31 cellular contexts compared by ENCODE assay signal in genomic region chr2:176166260-176166659, GRCh38. TPM values are rescaled to one million over a fixed set of nuclear protein-coding genes. Genes with fewer than 3 reads are reported as not detected.
"Had no signal": no experiment of that assay in that cellular context is flagged by ENCODE, and none has a peak within 500 bp of the region (broad histone marks: within the 10 kb centered on the region; RNA-seq: fewer than 3 reads in every experiment).

No MANE protein-coding gene starts in this region.

- H3K9me3 Mint-ChIP-seq: activated CD4-positive, alpha-beta memory T cell treated with anti-CD3 and anti-CD28 coated beads, Interleukin-2, amount 10 ng/mL, durations not matched to agents 7 days and 5 days; WTC11 had no signal

- H3K4me1 Mint-ChIP-seq: activated T-helper 17 cell treated with anti-CD3 and anti-CD28 coated beads, Interleukin-2, amount 50 U/mL, for 72 hours had no signal

- H3K36me3 ChIP-seq: esophagus muscularis mucosa had no signal

- H3K9me3 ChIP-seq: body of pancreas had no signal

- H3K4me3 ChIP-seq: body of pancreas, esophagus muscularis mucosa had no signal

- H3K4me3 Mint-ChIP-seq: activated CD4-positive, alpha-beta memory T cell treated with anti-CD3 and anti-CD28 coated beads, Interleukin-2, amount 10 ng/mL, durations not matched to agents 7 days and 5 days; activated CD4-positive, alpha-beta T cell treated with anti-CD3 and anti-CD28 coated beads, Interleukin-2, amount 10 ng/mL, durations not matched to agents 7 days and 5 days; activated naive CD8-positive, alpha-beta T cell; activated T-cell treated with anti-CD3 and anti-CD28 coated beads, Interleukin-2, amount 50 U/mL, for 4 hours; activated T-helper 17 cell treated with anti-CD3 and anti-CD28 coated beads, Interleukin-2, amount 50 U/mL, for 72 hours; effector memory CD8-positive, alpha-beta T cell; WTC11 had no signal

- DNase-seq: activated CD4-positive, alpha-beta memory T cell treated with anti-CD3 and anti-CD28 coated beads, Interleukin-2, amount 10 ng/mL, durations not matched to agents 7 days and 5 days; activated CD4-positive, alpha-beta T cell treated with anti-CD3 and anti-CD28 coated beads for 1 hour; activated CD4-positive, alpha-beta T cell treated with anti-CD3 and anti-CD28 coated beads for 4 hours; activated CD4-positive, alpha-beta T cell treated with anti-CD3 and anti-CD28 coated beads, Interleukin-2, amount 10 ng/mL, durations not matched to agents 7 days and 5 days; activated CD4-positive, alpha-beta T cell treated with anti-CD3 and anti-CD28 coated beads, Interleukin-2, amount 50 U/mL, for 4 hours; activated effector memory CD4-positive, alpha-beta T cell treated with Interleukin-2 at 50 U/mL for 16 hours; activated gamma-delta T cell treated with Interleukin-2 at 50 U/mL for 16 hours; activated naive CD4-positive, alpha-beta T cell treated with anti-CD3 and anti-CD28 coated beads, Interleukin-2, amount 50 U/mL, for 16 hours; activated naive CD4-positive, alpha-beta T cell treated with Interleukin-2 at 50 U/mL for 16 hours; activated T-cell treated with anti-CD3 and anti-CD28 coated beads, Interleukin-2, amount 50 U/mL, for 4 hours; amniotic stem cell; anterior cingulate cortex; body of pancreas; caudate nucleus; cortex of kidney; dermis blood vessel endothelial cell; effector CD4-positive, alpha-beta T cell; effector memory CD8-positive, alpha-beta T cell; erythroblast; foreskin fibroblast; head of caudate nucleus; T-helper 2 cell had no signal

- H3K36me3 Mint-ChIP-seq: activated naive CD8-positive, alpha-beta T cell; WTC11 had no signal

- H3K27ac ChIP-seq: body of pancreas, esophagus muscularis mucosa, VCaP had no signal

- H3K27ac Mint-ChIP-seq: activated CD4-positive, alpha-beta memory T cell treated with anti-CD3 and anti-CD28 coated beads, Interleukin-2, amount 10 ng/mL, durations not matched to agents 7 days and 5 days; activated CD4-positive, alpha-beta T cell treated with anti-CD3 and anti-CD28 coated beads, Interleukin-2, amount 10 ng/mL, durations not matched to agents 7 days and 5 days; activated naive CD8-positive, alpha-beta T cell; activated T-helper 17 cell treated with anti-CD3 and anti-CD28 coated beads, Interleukin-2, amount 50 U/mL, for 72 hours; effector memory CD8-positive, alpha-beta T cell; WTC11 had no signal

RNA-seq across cellular contexts. Expression of gene HOXD3, which starts 9.2 kb away (rescaled TPM):
- total RNA-seq: activated CD4-positive, alpha-beta memory T cell treated with anti-CD3 and anti-CD28 coated beads, Interleukin-2, amount 10 ng/mL, durations not matched to agents 7 days and 5 days; activated CD4-positive, alpha-beta T cell treated with anti-CD3 and anti-CD28 coated beads, Interleukin-2, amount 10 ng/mL, durations not matched to agents 7 days and 5 days; activated T-cell treated with anti-CD3 and anti-CD28 coated beads, Interleukin-2, amount 50 U/mL, for 4 hours; activated T-helper 17 cell treated with anti-CD3 and anti-CD28 coated beads, Interleukin-2, amount 50 U/mL, for 72 hours; chondrocyte; fibroblast of lung; frontal cortex; T-helper 1 cell treated with Interleukin-12 subunit alpha and Interleukin-12 subunit beta and Interleukin-4 antibody, amounts not matched to agents 30 ng/mL and 1 ng/mL, for 36 hours; WTC11 had no signal
- polyA plus RNA-seq: fibroblast of lung had no signal

RNA-seq across cellular contexts. Expression of gene HOXD4, which starts 14.9 kb away (rescaled TPM):
- total RNA-seq: activated CD4-positive, alpha-beta memory T cell treated with anti-CD3 and anti-CD28 coated beads, Interleukin-2, amount 10 ng/mL, durations not matched to agents 7 days and 5 days; activated CD4-positive, alpha-beta T cell treated with anti-CD3 and anti-CD28 coated beads, Interleukin-2, amount 10 ng/mL, durations not matched to agents 7 days and 5 days; activated T-cell treated with anti-CD3 and anti-CD28 coated beads, Interleukin-2, amount 50 U/mL, for 4 hours; activated T-helper 17 cell treated with anti-CD3 and anti-CD28 coated beads, Interleukin-2, amount 50 U/mL, for 72 hours; chondrocyte; fibroblast of lung; frontal cortex; T-helper 1 cell treated with Interleukin-12 subunit alpha and Interleukin-12 subunit beta and Interleukin-4 antibody, amounts not matched to agents 30 ng/mL and 1 ng/mL, for 36 hours; WTC11 had no signal
- polyA plus RNA-seq: fibroblast of lung had no signal

RNA-seq across cellular contexts. Expression of gene HOXD1, which starts 22.2 kb away (rescaled TPM):
- total RNA-seq: activated CD4-positive, alpha-beta memory T cell treated with anti-CD3 and anti-CD28 coated beads, Interleukin-2, amount 10 ng/mL, durations not matched to agents 7 days and 5 days; activated CD4-positive, alpha-beta T cell treated with anti-CD3 and anti-CD28 coated beads, Interleukin-2, amount 10 ng/mL, durations not matched to agents 7 days and 5 days; activated T-cell treated with anti-CD3 and anti-CD28 coated beads, Interleukin-2, amount 50 U/mL, for 4 hours; activated T-helper 17 cell treated with anti-CD3 and anti-CD28 coated beads, Interleukin-2, amount 50 U/mL, for 72 hours; chondrocyte; fibroblast of lung; frontal cortex; T-helper 1 cell treated with Interleukin-12 subunit alpha and Interleukin-12 subunit beta and Interleukin-4 antibody, amounts not matched to agents 30 ng/mL and 1 ng/mL, for 36 hours had no signal
- polyA plus RNA-seq: fibroblast of lung had no signal

RNA-seq across cellular contexts. Expression of gene HOXD8, which starts 36.8 kb away (rescaled TPM):
- total RNA-seq: activated CD4-positive, alpha-beta memory T cell treated with anti-CD3 and anti-CD28 coated beads, Interleukin-2, amount 10 ng/mL, durations not matched to agents 7 days and 5 days; activated CD4-positive, alpha-beta T cell treated with anti-CD3 and anti-CD28 coated beads, Interleukin-2, amount 10 ng/mL, durations not matched to agents 7 days and 5 days; activated T-helper 17 cell treated with anti-CD3 and anti-CD28 coated beads, Interleukin-2, amount 50 U/mL, for 72 hours; chondrocyte; fibroblast of lung; frontal cortex; T-helper 1 cell treated with Interleukin-12 subunit alpha and Interleukin-12 subunit beta and Interleukin-4 antibody, amounts not matched to agents 30 ng/mL and 1 ng/mL, for 36 hours; WTC11 had no signal
- polyA plus RNA-seq: fibroblast of lung had no signal

RNA-seq across cellular contexts. Expression of gene HOXD9, which starts 43.7 kb away (rescaled TPM):
- total RNA-seq: activated CD4-positive, alpha-beta memory T cell treated with anti-CD3 and anti-CD28 coated beads, Interleukin-2, amount 10 ng/mL, durations not matched to agents 7 days and 5 days; activated CD4-positive, alpha-beta T cell treated with anti-CD3 and anti-CD28 coated beads, Interleukin-2, amount 10 ng/mL, durations not matched to agents 7 days and 5 days; activated T-cell treated with anti-CD3 and anti-CD28 coated beads, Interleukin-2, amount 50 U/mL, for 4 hours; activated T-helper 17 cell treated with anti-CD3 and anti-CD28 coated beads, Interleukin-2, amount 50 U/mL, for 72 hours; chondrocyte; fibroblast of lung; frontal cortex; T-helper 1 cell treated with Interleukin-12 subunit alpha and Interleukin-12 subunit beta and Interleukin-4 antibody, amounts not matched to agents 30 ng/mL and 1 ng/mL, for 36 hours; WTC11 had no signal
- polyA plus RNA-seq: fibroblast of lung had no signal
